40 cellular contexts compared by ENCODE assay signal in genomic region chr20:42556575-42556974, GRCh38.
"Had no signal": no experiment of that assay in that cellular context is flagged by ENCODE, and none has a peak within 500 bp of the region (broad histone marks: within the 10 kb centered on the region; RNA-seq: fewer than 3 reads in every experiment).

No MANE protein-coding gene starts in this region.

- H3K4me1 ChIP-seq: adrenal gland, ascending aorta, breast epithelium had no signal

- H3K36me3 Mint-ChIP-seq: activated naive CD4-positive, alpha-beta T cell treated with anti-CD3 and anti-CD28 coated beads, Interleukin-2, amount 10 ng/mL, durations not matched to agents 7 days and 5 days; activated naive CD4-positive, alpha-beta T cell treated with anti-CD3 and anti-CD28 coated beads, Interleukin-2, amount 50 U/mL, for 24 hours; activated naive CD4-positive, alpha-beta T cell treated with anti-CD3 and anti-CD28 coated beads, Interleukin-2, amount 50 U/mL, for 72 hours; activated naive CD8-positive, alpha-beta T cell; activated naive CD8-positive, alpha-beta T cell treated with anti-CD3 and anti-CD28 coated beads for 36 hours; activated naive CD8-positive, alpha-beta T cell treated with anti-CD3 and anti-CD28 coated beads, Interleukin-2, amount 10 ng/mL, durations not matched to agents 7 days and 5 days; brain had no signal

- H3K27me3 ChIP-seq: adrenal gland, ascending aorta, body of pancreas, brain microvascular endothelial cell, breast epithelium had no signal

- H3K9me3 Mint-ChIP-seq: activated naive CD4-positive, alpha-beta T cell treated with anti-CD3 and anti-CD28 coated beads, Interleukin-2, amount 10 ng/mL, durations not matched to agents 7 days and 5 days; activated naive CD8-positive, alpha-beta T cell treated with anti-CD3 and anti-CD28 coated beads, Interleukin-2, amount 50 U/mL, for 24 hours; activated T-cell treated with anti-CD3 and anti-CD28 coated beads, Interleukin-2, amount 50 U/mL, for 24 hours; activated T-helper 1 cell treated with anti-CD3 and anti-CD28 coated beads, Interleukin-12 subunit alpha, Interleukin-12 subunit beta, Interleukin-2, Interleukin-4 antibody, amounts not matched to agents 30 ng/mL and 10 ng/mL and 1 ng/mL, durations not matched to agents 14 hours and 24 hours and 36 hours had no signal

- H3K27me3 Mint-ChIP-seq: activated naive CD4-positive, alpha-beta T cell treated with anti-CD3 and anti-CD28 coated beads, Interleukin-2, amount 10 ng/mL, durations not matched to agents 7 days and 5 days; activated naive CD4-positive, alpha-beta T cell treated with anti-CD3 and anti-CD28 coated beads, Interleukin-2, amount 50 U/mL, for 24 hours; activated naive CD8-positive, alpha-beta T cell; activated naive CD8-positive, alpha-beta T cell treated with anti-CD3 and anti-CD28 coated beads for 36 hours; activated naive CD8-positive, alpha-beta T cell treated with anti-CD3 and anti-CD28 coated beads, Interleukin-2, amount 10 ng/mL, durations not matched to agents 7 days and 5 days; activated naive CD8-positive, alpha-beta T cell treated with anti-CD3 and anti-CD28 coated beads, Interleukin-2, amount 50 U/mL, for 24 hours; activated T-cell treated with anti-CD3 and anti-CD28 coated beads, Interleukin-2, amount 50 U/mL, for 24 hours; activated T-helper 17 cell treated with anti-CD3 and anti-CD28 coated beads, Interleukin-2, amount 50 U/mL, for 72 hours; central memory CD8-positive, alpha-beta T cell had no signal

- H3K4me3 Mint-ChIP-seq: activated naive CD4-positive, alpha-beta T cell treated with anti-CD3 and anti-CD28 coated beads for 36 hours; activated naive CD4-positive, alpha-beta T cell treated with anti-CD3 and anti-CD28 coated beads, Interleukin-2, amount 10 ng/mL, durations not matched to agents 7 days and 5 days; activated naive CD4-positive, alpha-beta T cell treated with anti-CD3 and anti-CD28 coated beads, Interleukin-2, amount 50 U/mL, for 24 hours; activated naive CD8-positive, alpha-beta T cell; activated naive CD8-positive, alpha-beta T cell treated with anti-CD3 and anti-CD28 coated beads for 36 hours; activated naive CD8-positive, alpha-beta T cell treated with anti-CD3 and anti-CD28 coated beads, Interleukin-2, amount 10 ng/mL, durations not matched to agents 7 days and 5 days; activated naive CD8-positive, alpha-beta T cell treated with anti-CD3 and anti-CD28 coated beads, Interleukin-2, amount 50 U/mL, for 24 hours; activated T-cell treated with anti-CD3 and anti-CD28 coated beads, Interleukin-2, amount 50 U/mL, for 24 hours; activated T-cell treated with anti-CD3 and anti-CD28 coated beads, Interleukin-2, amount 50 U/mL, for 4 hours; activated T-cell treated with anti-CD3 and anti-CD28 coated beads, Interleukin-2, amount 50 U/mL, for 72 hours; activated T-helper 1 cell treated with anti-CD3 and anti-CD28 coated beads, Interleukin-12 subunit alpha, Interleukin-12 subunit beta, Interleukin-2, Interleukin-4 antibody, amounts not matched to agents 30 ng/mL and 10 ng/mL and 1 ng/mL, durations not matched to agents 14 hours and 24 hours and 36 hours; activated T-helper 17 cell treated with anti-CD3 and anti-CD28 coated beads, Interleukin-2, amount 50 U/mL, for 72 hours; brain; central memory CD8-positive, alpha-beta T cell had no signal

- FAIRE-seq: astrocyte, bronchial epithelial cell had no signal

- H3K4me1 Mint-ChIP-seq: activated naive CD4-positive, alpha-beta T cell treated with anti-CD3 and anti-CD28 coated beads, Interleukin-2, amount 50 U/mL, for 24 hours; activated naive CD8-positive, alpha-beta T cell treated with anti-CD3 and anti-CD28 coated beads, Interleukin-2, amount 50 U/mL, for 24 hours; activated T-helper 17 cell treated with anti-CD3 and anti-CD28 coated beads, Interleukin-2, amount 50 U/mL, for 72 hours; central memory CD8-positive, alpha-beta T cell had no signal

- H3K27ac ChIP-seq: adrenal gland, ascending aorta, body of pancreas, brain microvascular endothelial cell, breast epithelium, cardiac muscle cell had no signal

- H3K9me3 ChIP-seq: adrenal gland, ascending aorta, body of pancreas, breast epithelium had no signal

- H3K4me3 ChIP-seq: adrenal gland, ascending aorta, body of pancreas, breast epithelium, cardiac muscle cell had no signal

- H3K27ac Mint-ChIP-seq: activated naive CD4-positive, alpha-beta T cell treated with anti-CD3 and anti-CD28 coated beads for 36 hours; activated naive CD4-positive, alpha-beta T cell treated with anti-CD3 and anti-CD28 coated beads, Interleukin-2, amount 10 ng/mL, durations not matched to agents 7 days and 5 days; activated naive CD4-positive, alpha-beta T cell treated with anti-CD3 and anti-CD28 coated beads, Interleukin-2, amount 50 U/mL, for 24 hours; activated naive CD4-positive, alpha-beta T cell treated with anti-CD3 and anti-CD28 coated beads, Interleukin-2, amount 50 U/mL, for 72 hours; activated naive CD8-positive, alpha-beta T cell; activated naive CD8-positive, alpha-beta T cell treated with anti-CD3 and anti-CD28 coated beads for 36 hours; activated naive CD8-positive, alpha-beta T cell treated with anti-CD3 and anti-CD28 coated beads, Interleukin-2, amount 10 ng/mL, durations not matched to agents 7 days and 5 days; activated naive CD8-positive, alpha-beta T cell treated with anti-CD3 and anti-CD28 coated beads, Interleukin-2, amount 50 U/mL, for 24 hours; activated T-cell treated with anti-CD3 and anti-CD28 coated beads, Interleukin-2, amount 50 U/mL, for 24 hours; activated T-cell treated with anti-CD3 and anti-CD28 coated beads, Interleukin-2, amount 50 U/mL, for 72 hours; activated T-helper 1 cell treated with anti-CD3 and anti-CD28 coated beads, Interleukin-12 subunit alpha, Interleukin-12 subunit beta, Interleukin-2, Interleukin-4 antibody, amounts not matched to agents 30 ng/mL and 10 ng/mL and 1 ng/mL, durations not matched to agents 14 hours and 24 hours and 36 hours; activated T-helper 17 cell treated with anti-CD3 and anti-CD28 coated beads, Interleukin-2, amount 50 U/mL, for 72 hours; activated T-helper 2 cell treated with anti-CD3 and anti-CD28 coated beads, Interferon-gamma antibody, Interleukin-2, Interleukin-4, amounts not matched to agents 10 μg/mL and 5 μg/mL and 100 μg/mL, durations not matched to agents 14 hours and 24 hours and 36 hours; brain had no signal

- DNase-seq: activated effector memory CD4-positive, alpha-beta T cell treated with anti-CD3 and anti-CD28 coated beads, Interleukin-2, amount 50 U/mL, for 16 hours; activated effector memory CD4-positive, alpha-beta T cell treated with Interleukin-2 at 50 U/mL for 16 hours; activated gamma-delta T cell; activated gamma-delta T cell treated with Interleukin-2 at 50 U/mL for 16 hours; activated naive CD4-positive, alpha-beta T cell; activated naive CD4-positive, alpha-beta T cell treated with anti-CD3 and anti-CD28 coated beads for 36 hours; activated naive CD4-positive, alpha-beta T cell treated with anti-CD3 and anti-CD28 coated beads, Interleukin-2, amount 10 ng/mL, durations not matched to agents 7 days and 5 days; activated naive CD4-positive, alpha-beta T cell treated with anti-CD3 and anti-CD28 coated beads, Interleukin-2, amount 50 U/mL, for 16 hours; activated naive CD4-positive, alpha-beta T cell treated with Interleukin-2 at 50 U/mL for 16 hours; activated naive CD8-positive, alpha-beta T cell treated with anti-CD3 and anti-CD28 coated beads for 36 hours; activated naive CD8-positive, alpha-beta T cell treated with anti-CD3 and anti-CD28 coated beads, Interleukin-2, amount 10 ng/mL, durations not matched to agents 7 days and 5 days; activated naive CD8-positive, alpha-beta T cell treated with anti-CD3 and anti-CD28 coated beads, Interleukin-2, amount 50 U/mL, for 24 hours; activated T-cell treated with anti-CD3 and anti-CD28 coated beads, Interleukin-2, amount 50 U/mL, for 1 hour; activated T-cell treated with anti-CD3 and anti-CD28 coated beads, Interleukin-2, amount 50 U/mL, for 24 hours; activated T-cell treated with anti-CD3 and anti-CD28 coated beads, Interleukin-2, amount 50 U/mL, for 4 hours; activated T-cell treated with anti-CD3 and anti-CD28 coated beads, Interleukin-2, amount 50 U/mL, for 48 hours; activated T-cell treated with anti-CD3 and anti-CD28 coated beads, Interleukin-2, amount 50 U/mL, for 72 hours; adrenal gland; amniotic stem cell; amygdala; anterior cingulate cortex; aorta; body of pancreas; brain microvascular endothelial cell; caudate nucleus; central memory CD4-positive, alpha-beta T cell; cerebellar nuclear complex had no signal

- H3K36me3 ChIP-seq: adrenal gland, ascending aorta, brain microvascular endothelial cell, breast epithelium, cardiac muscle cell had no signal

- ATAC-seq: activated naive CD4-positive, alpha-beta T cell treated with anti-CD3 and anti-CD28 coated beads, Interleukin-2, amount 50 U/mL, for 72 hours; activated naive CD8-positive, alpha-beta T cell treated with anti-CD3 and anti-CD28 coated beads, Interleukin-2, amount 50 U/mL, for 24 hours; activated T-cell treated with anti-CD3 and anti-CD28 coated beads, Interleukin-2, amount 50 U/mL, for 4 hours; activated T-cell treated with anti-CD3 and anti-CD28 coated beads, Interleukin-2, amount 50 U/mL, for 72 hours; activated T-helper 17 cell treated with anti-CD3 and anti-CD28 coated beads, Interleukin-2, amount 50 U/mL, for 72 hours; body of pancreas had no signal
